Comparison of ENCODE assay signal across 1 cellular context in the genomic region with DNA sequence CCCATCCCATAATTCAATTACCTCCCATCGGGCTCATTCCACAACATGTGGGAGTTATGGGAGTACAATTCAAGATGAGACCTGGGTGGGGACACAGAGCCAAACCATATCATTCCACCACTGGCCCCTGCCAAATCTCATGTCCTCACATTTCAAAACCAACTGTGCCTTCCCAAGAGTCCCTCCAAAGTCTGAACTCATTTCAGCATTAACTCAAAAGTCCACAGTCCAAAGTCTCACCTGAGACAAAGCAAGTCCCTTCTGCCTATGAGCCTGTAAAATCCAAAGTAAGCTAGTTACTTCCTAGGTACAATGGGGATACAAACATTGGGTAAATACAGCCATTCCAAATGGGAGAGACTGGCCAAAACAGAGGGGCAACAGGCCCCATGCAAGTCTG. TPM values are rescaled to one million over a fixed set of nuclear protein-coding genes. Genes with fewer than 3 reads are reported as not detected.
"Had no signal": no experiment of that assay in that cellular context is flagged by ENCODE, and none has a peak within 500 bp of the region (broad histone marks: within the 10 kb centered on the region; RNA-seq: fewer than 3 reads in every experiment).

No MANE protein-coding gene starts in this region.

RNA-seq across cellular contexts. Expression of gene DGKI, which starts 15.2 kb away (rescaled TPM):
- total RNA-seq: activated naive CD8-positive, alpha-beta T cell treated with anti-CD3 and anti-CD28 coated beads, Interleukin-2, amount 10 ng/mL, durations not matched to agents 7 days and 5 days had no signal
